In genomic region chr14:57202672-57203071, GRCh38 we compare ENCODE assay signal across 8 cellular contexts.
A peak's percentile ranks its signal among the peaks of the same experiment; 100 is the strongest.
DNase-seq lines count a peak whose midpoint lies in the region; ATAC-seq and TF ChIP-seq lines count a peak whose summit lies in the region.
"Not testable (repeated sequence)": the region's sequence is repeated elsewhere in the genome, so short reads cannot be mapped to it uniquely, and the experiment has no call there.

No MANE protein-coding gene starts in this region.

- H3K36me3 ChIP-seq in CD8-positive, alpha-beta T cell (ENCODE audit: insufficient read depth, low read length); PC-9 (ENCODE audit: low read depth); ascending aorta: not testable (repeated sequence)
- H3K36me3 ChIP-seq in endodermal cell (ENCODE audit: control insufficient read depth, insufficient read depth, low read length) = peaks cover 23% of the 10 kb centered on the region
- H3K36me3 ChIP-seq in heart right ventricle = peaks cover 0 to 31% (median 3%) of the 10 kb centered on the region in 9 donors
- H3K36me3 ChIP-seq in spleen = peaks cover 0 to 19% (median under 1%) of the 10 kb centered on the region in 6 donors

- not testable (repeated sequence) for H3K4me2 ChIP-seq in PC-9

- not testable (repeated sequence) for H3K27me3 ChIP-seq in CD8-positive, alpha-beta T cell (ENCODE audit: insufficient read depth, low read length); PC-9 (ENCODE audit: insufficient read depth, low read depth); ascending aorta; endodermal cell (ENCODE audit: control insufficient read depth, insufficient read depth, low read length, poor library complexity, severe bottlenecking); heart right ventricle; spleen (replicated peaks in 1 of 7)

- not testable (repeated sequence) for BruUV-seq in PC-9 (replicated peaks; lab: Mats Ljungman, UMichigan)

- not testable (repeated sequence) for H3K4me3 Mint-ChIP-seq in CD8-positive, alpha-beta T cell; endodermal cell; nephron

- H3K27ac Mint-ChIP-seq in CD8-positive, alpha-beta T cell; endodermal cell; nephron: not testable (repeated sequence)

- not testable (repeated sequence) for H3K9me3 Mint-ChIP-seq in CD8-positive, alpha-beta T cell; endodermal cell; nephron

- not testable (repeated sequence) for DNase-seq in CD8-positive, alpha-beta T cell; PC-9; ascending aorta (ENCODE audit: low spot score in 2 of 2); endodermal cell; heart right ventricle; spleen

- H3K9ac ChIP-seq in endodermal cell (ENCODE audit: extremely low read depth, low read length, poor library complexity, severe bottlenecking) = not testable (repeated sequence)

- not testable (repeated sequence) for H3K79me2 ChIP-seq in PC-9 (ENCODE audit: low read depth)

- H3K4me3 ChIP-seq in CD8-positive, alpha-beta T cell (ENCODE audit: low read depth, low read length); PC-9; ascending aorta; endodermal cell (ENCODE audit: low read length); heart right ventricle; spleen: not testable (repeated sequence)

- H4K20me1 ChIP-seq in PC-9 (ENCODE audit: insufficient read depth) = not testable (repeated sequence)

- not testable (repeated sequence) for H3K9me2 ChIP-seq in PC-9 (ENCODE audit: insufficient read depth)

- peak; percentile 56 for TF ChIP-seq CTCF in CD8-positive, alpha-beta T cell (IDR thresholded peaks at IDR 0.05)
- TF ChIP-seq CTCF in LNCAP (IDR thresholded peaks at IDR 0.05) = peak; percentile 35; the same call in 1 of the 2 replicates
- TF ChIP-seq CTCF in PC-9 (conservative IDR thresholded peaks at IDR 0.05) = peak; percentile 58
- TF ChIP-seq CTCF in ascending aorta (IDR thresholded peaks at IDR 0.05) = peak in 2 of 3 experiments; percentile 24 to 38
- TF ChIP-seq CTCF in endodermal cell (conservative IDR thresholded peaks at IDR 0.05) = peak; percentile 69
- peak in 8 of 9 donors; percentile 16 to 54 (median 42) for TF ChIP-seq CTCF in heart right ventricle (IDR thresholded peaks at IDR 0.05)
- TF ChIP-seq CTCF in nephron (IDR thresholded peaks at IDR 0.05; ENCODE audit: unreplicated experiment in 3 of 3) = peak; percentile 33 to 59 (median 38)
- TF ChIP-seq CTCF in spleen (IDR thresholded peaks at IDR 0.05 in 8 of 11, conservative IDR thresholded peaks at IDR 0.05 in 3 of 11) = peak in 6 of 11 experiments; percentile 19 to 54 (median 42)

- TF ChIP-seq POLR2A in spleen (IDR thresholded peaks at IDR 0.05) = not testable (repeated sequence)

- H3K4me1 ChIP-seq in CD8-positive, alpha-beta T cell (ENCODE audit: insufficient read depth, low read length); PC-9 (replicated peaks; ENCODE audit: insufficient read depth); ascending aorta; endodermal cell (ENCODE audit: control insufficient read depth, insufficient read depth, low read length); heart right ventricle; spleen: not testable (repeated sequence)

- H3K27me3 Mint-ChIP-seq in CD8-positive, alpha-beta T cell (ENCODE audit: low read depth); endodermal cell (ENCODE audit: insufficient read depth); nephron (ENCODE audit: low read depth): not testable (repeated sequence)

- not testable (repeated sequence) for H3F3A ChIP-seq in PC-9 (ENCODE audit: insufficient read depth, low read depth)

- not testable (repeated sequence) for ATAC-seq in CD8-positive, alpha-beta T cell; heart right ventricle

- not testable (repeated sequence) for H3K9me3 ChIP-seq in CD8-positive, alpha-beta T cell (ENCODE audit: low read length); PC-9 (ENCODE audit: insufficient read depth, low read depth); ascending aorta; endodermal cell (ENCODE audit: control insufficient read depth, low read length); heart right ventricle; spleen

- not testable (repeated sequence) for H3K4me1 Mint-ChIP-seq in CD8-positive, alpha-beta T cell (ENCODE audit: low read depth); endodermal cell; nephron

- CTCF ChIA-PET in CD8-positive, alpha-beta T cell (lab: Charles Lee) = interaction anchor here (0.5 kb wide), 1 partner anchor 1420 kb away, joined by 3 read pairs; no protein-coding TSS in a partner anchor
- CTCF ChIA-PET in PC-9 (lab: Charles Lee) = not testable (repeated sequence)

- not testable (repeated sequence) for H3K36me3 Mint-ChIP-seq in CD8-positive, alpha-beta T cell; endodermal cell (ENCODE audit: low read depth); nephron (ENCODE audit: low read depth)

- not testable (repeated sequence) for H2AFZ ChIP-seq in PC-9

- not testable (repeated sequence) for H3K27ac ChIP-seq in CD8-positive, alpha-beta T cell (ENCODE audit: low read depth, low read length); PC-9; ascending aorta; endodermal cell (ENCODE audit: low read depth, low read length); heart right ventricle; spleen

- intact Hi-C loops in CD8-positive, alpha-beta T cell (cut with DNase I, micrococcal nuclease) = loop anchor here (1.0 to 10.0 kb wide), 5 partner anchors 115 to 712 kb away; partner anchors contain the start of gene NAA30 (in 1 of the 2)
- intact Hi-C loops in PC-9 (cut with micrococcal nuclease; ENCODE audit: unreplicated experiment) (loop anchor here (5.0 kb wide), 1 partner anchor 645 kb away; no protein-coding TSS in a partner anchor), heart right ventricle (cut with DNase I) (loop anchor here in 2 of 10 donors (5.0 to 10.0 kb wide), 2 partner anchors 92 to 705 kb away; no protein-coding TSS in a partner anchor)
- intact Hi-C loops in ascending aorta (cut with DNase I); spleen (cut with DNase I; ENCODE audit: low total_unique reads): not testable (repeated sequence)

- POLR2A ChIA-PET in CD8-positive, alpha-beta T cell (lab: Charles Lee); PC-9 (lab: Charles Lee; ENCODE audit: unreplicated experiment): not testable (repeated sequence)
